15 cellular contexts compared by ENCODE assay signal in the genomic region with DNA sequence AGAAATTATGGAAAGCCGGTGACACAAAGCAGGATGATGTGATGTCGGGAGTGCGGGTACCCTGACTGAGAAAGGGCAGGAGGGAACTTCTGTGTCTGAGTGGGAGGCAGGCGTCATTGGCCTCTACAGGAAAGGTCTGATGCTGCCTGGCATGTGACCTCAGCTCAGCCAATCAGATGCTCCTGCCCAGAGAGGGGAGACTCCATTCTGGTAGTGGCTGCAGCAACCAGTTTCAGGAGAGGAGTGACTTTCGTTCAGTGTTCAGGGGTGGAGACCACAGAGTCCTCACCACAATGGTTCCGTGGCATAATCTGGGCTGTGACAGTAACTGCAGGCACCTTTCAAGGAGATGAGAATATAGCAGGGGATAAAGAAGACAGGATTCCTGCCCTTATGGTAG. TPM values are rescaled to one million over a fixed set of nuclear protein-coding genes. Genes with fewer than 3 reads are reported as not detected.
DNase-seq lines count a peak whose midpoint lies in the region; ATAC-seq and TF ChIP-seq lines count a peak whose summit lies in the region.
"Had no signal": no experiment of that assay in that cellular context is flagged by ENCODE, and none has a peak within 500 bp of the region (broad histone marks: within the 10 kb centered on the region; RNA-seq: fewer than 3 reads in every experiment).

No MANE protein-coding gene starts in this region.

- WGBS in esophagus squamous epithelium, 2 donors = 64 to 73% methylated on average over 5 to 6 of the region's 6 CpGs

- DNase-seq in activated CD4-positive, alpha-beta T cell treated with anti-CD3 and anti-CD28 coated beads, Interleukin-2, amount 10 ng/mL, durations not matched to agents 24 days and 14 days = peak; percentile 69
- DNase-seq in activated CD4-positive, alpha-beta T cell treated with anti-CD3 and anti-CD28 coated beads, Interleukin-2, amount 50 U/mL, for 1 hour = no peak
- DNase-seq in HCT116 (ENCODE audit: low read depth, low spot score) = no peak
- DNase-seq in activated T-cell treated with anti-CD3 and anti-CD28 coated beads, Interleukin-2, amount 50 U/mL, for 48 hours = peak; percentile 57 to 64
- DNase-seq in stimulated activated CD4-positive, alpha-beta T cell treated with anti-CD3 and anti-CD28 coated beads, Interleukin-4, amount 100 ng/mL, for 48 hours (ENCODE audit: low read depth in 2 of 2) = peak; percentile 18 to 34
- DNase-seq in midbrain (lab: John Stamatoyannopoulos, UW) = no peak
- DNase-seq in esophagus squamous epithelium (lab: John Stamatoyannopoulos, UW) = no peak
- no peak for DNase-seq in EL
- DNase-seq: GF-D8, occipital lobe, transverse colon had no signal

- H3K36me3 ChIP-seq in HCT116 (ENCODE audit: control insufficient read depth in 1 of 2, insufficient read depth in 2 of 2, low read length in 2 of 2) (no peaks in the 10 kb centered on the region), esophagus squamous epithelium (no peaks in the 10 kb centered on the region)
- H3K36me3 ChIP-seq: gastroesophageal sphincter, transverse colon had no signal

- RAD21 ChIA-PET in HCT116 (lab: Charles Lee; ENCODE audit: low non-redundant PET in 1 of 2, low total read pairs in 2 of 2, uncharacterized antibody in 2 of 2, unreplicated experiment in 2 of 2) = no interaction called here

- H3K27me3 Mint-ChIP-seq in activated CD4-positive, alpha-beta T cell treated with anti-CD3 and anti-CD28 coated beads, Interleukin-2, amount 10 ng/mL, durations not matched to agents 24 days and 14 days = peaks cover 13% of the 10 kb centered on the region
- H3K27me3 Mint-ChIP-seq: activated naive CD4-positive, alpha-beta T cell treated with anti-CD3 and anti-CD28 coated beads, Interleukin-2, amount 50 U/mL, for 24 hours had no signal

- ATAC-seq in HCT116 = peak; percentile 58; the same call in 1 of the 2 replicates
- ATAC-seq: gastroesophageal sphincter had no signal

- peaks cover 14% of the 10 kb centered on the region for H3K4me1 Mint-ChIP-seq in activated CD4-positive, alpha-beta T cell treated with anti-CD3 and anti-CD28 coated beads, Interleukin-2, amount 10 ng/mL, durations not matched to agents 24 days and 14 days

- POLR2A ChIA-PET in HCT116 (lab: Charles Lee) = no interaction called here

- H3K9me3 Mint-ChIP-seq in activated CD4-positive, alpha-beta T cell treated with anti-CD3 and anti-CD28 coated beads, Interleukin-2, amount 10 ng/mL, durations not matched to agents 24 days and 14 days = peaks cover 3% of the 10 kb centered on the region
- H3K9me3 Mint-ChIP-seq: activated naive CD4-positive, alpha-beta T cell treated with anti-CD3 and anti-CD28 coated beads, Interleukin-2, amount 50 U/mL, for 24 hours; central memory CD8-positive, alpha-beta T cell had no signal

- no peaks in the 10 kb centered on the region for H3K4me1 ChIP-seq in HCT116 (ENCODE audit: control insufficient read depth in 1 of 2, insufficient read depth in 2 of 2, low read length in 2 of 2)
- peaks cover 13 to 55% (median 18%) of the 10 kb centered on the region in 3 donors for H3K4me1 ChIP-seq in esophagus squamous epithelium
- H3K4me1 ChIP-seq: gastroesophageal sphincter, transverse colon had no signal

- no peaks in the 10 kb centered on the region for H3K9me2 ChIP-seq in HCT116 (ENCODE audit: insufficient read depth)

- H3K27me3 ChIP-seq in HCT116 (ENCODE audit: insufficient read depth, low read length) (no peaks in the 10 kb centered on the region), esophagus squamous epithelium (peaks cover 0 to 23% (median 0%) of the 10 kb centered on the region in 4 donors)
- H3K27me3 ChIP-seq: transverse colon had no signal

- H3K27ac Mint-ChIP-seq in activated CD4-positive, alpha-beta T cell treated with anti-CD3 and anti-CD28 coated beads, Interleukin-2, amount 10 ng/mL, durations not matched to agents 24 days and 14 days = no peak overlapping the region
- H3K27ac Mint-ChIP-seq: activated naive CD4-positive, alpha-beta T cell treated with anti-CD3 and anti-CD28 coated beads, Interleukin-2, amount 50 U/mL, for 24 hours had no signal

- H3K4me3 Mint-ChIP-seq in activated CD4-positive, alpha-beta T cell treated with anti-CD3 and anti-CD28 coated beads, Interleukin-2, amount 10 ng/mL, durations not matched to agents 24 days and 14 days = no peak overlapping the region
- H3K4me3 Mint-ChIP-seq: activated naive CD4-positive, alpha-beta T cell treated with anti-CD3 and anti-CD28 coated beads, Interleukin-2, amount 50 U/mL, for 24 hours; central memory CD8-positive, alpha-beta T cell had no signal

- no peak overlapping the region for H3K4me2 ChIP-seq in HCT116 (ENCODE audit: low read length)

- H3K9me3 ChIP-seq in HCT116 (ENCODE audit: control insufficient read depth in 1 of 2, insufficient read depth in 1 of 2, low read depth in 1 of 2, low read length in 2 of 2) (no peaks in the 10 kb centered on the region), esophagus squamous epithelium (no peaks in the 10 kb centered on the region)
- H3K9me3 ChIP-seq: gastroesophageal sphincter, transverse colon had no signal

- TF ChIP-seq CTCF in HCT116 (IDR thresholded peaks at IDR 0.05 in 2 of 3, conservative IDR thresholded peaks at IDR 0.05 in 1 of 3; ENCODE audit: borderline replicate concordance in 1 of 3, insufficient read depth in 1 of 3, low read depth in 2 of 3, low read length in 2 of 3) (no peak), esophagus squamous epithelium (IDR thresholded peaks at IDR 0.05) (no peak)

- no peak overlapping the region for H3K27ac ChIP-seq in HCT116 (ENCODE audit: low read depth, low read length)
- no peak overlapping the region for H3K27ac ChIP-seq in esophagus squamous epithelium
- H3K27ac ChIP-seq: gastroesophageal sphincter, transverse colon had no signal

- no peak overlapping the region for H2AFZ ChIP-seq in HCT116 (ENCODE audit: low read depth, low read length, poor library complexity, severe bottlenecking)

- no peak for TF ChIP-seq RAD21 in HCT116 (IDR thresholded peaks at IDR 0.05; ENCODE audit: low read depth)

- H4K20me1 ChIP-seq in HCT116 (ENCODE audit: insufficient read depth) = no peaks in the 10 kb centered on the region

- no peaks in the 10 kb centered on the region for H3K79me2 ChIP-seq in HCT116 (ENCODE audit: insufficient read depth, low read length)

- intact Hi-C loops in activated CD4-positive, alpha-beta T cell treated with anti-CD3 and anti-CD28 coated beads, Interleukin-2, amount 10 ng/mL, durations not matched to agents 24 days and 14 days (cut with micrococcal nuclease) = no loop called here
- intact Hi-C loops in HCT116 (cut with micrococcal nuclease) (no loop called here), esophagus squamous epithelium (cut with DNase I) (no loop called here)

- H3K9ac ChIP-seq in HCT116 (ENCODE audit: low read length) = no peak overlapping the region

- CTCF ChIA-PET in HCT116 (lab: Charles Lee) = no interaction called here

- H3K36me3 Mint-ChIP-seq in activated CD4-positive, alpha-beta T cell treated with anti-CD3 and anti-CD28 coated beads, Interleukin-2, amount 10 ng/mL, durations not matched to agents 24 days and 14 days (ENCODE audit: low read depth) = no peaks in the 10 kb centered on the region
- H3K36me3 Mint-ChIP-seq: activated naive CD4-positive, alpha-beta T cell treated with anti-CD3 and anti-CD28 coated beads, Interleukin-2, amount 50 U/mL, for 24 hours had no signal

- TF ChIP-seq POLR2A in HCT116 (IDR thresholded peaks at IDR 0.05; ENCODE audit: borderline replicate concordance, extremely low read depth, insufficient read depth, insufficient read length) (no peak), esophagus squamous epithelium (IDR thresholded peaks at IDR 0.05) (no peak)

- BruUV-seq in HCT116 (replicated peaks; lab: Mats Ljungman, UMichigan) = no TSS peak

- H3K4me3 ChIP-seq in HCT116 (replicated peaks in 1 of 2; ENCODE audit: low read depth in 1 of 2, low read length in 2 of 2) (no peak overlapping the region), esophagus squamous epithelium (no peak overlapping the region)
- H3K4me3 ChIP-seq: gastroesophageal sphincter, transverse colon had no signal

TF ChIP-seq in HCT116, 20 proteins besides CTCF, POLR2A, EP300 and RAD21 (continues in another document):
- TF ChIP-seq SRF (IDR thresholded peaks at IDR 0.05; ENCODE audit: low read depth) (no peak), ZNF274 (IDR thresholded peaks at IDR 0.05; ENCODE audit: low read depth, low read length) (no peak), EZH2phosphoT487 (IDR thresholded peaks at IDR 0.05; ENCODE audit: borderline replicate concordance) (no peak), SIN3A (IDR thresholded peaks at IDR 0.05; ENCODE audit: low read depth) (no peak), ZFX (IDR thresholded peaks at IDR 0.05) (no peak), TCF7L2 (IDR thresholded peaks at IDR 0.05; ENCODE audit: borderline replicate concordance, extremely low read depth, insufficient read depth, insufficient read length) (no peak), CEBPB (IDR thresholded peaks at IDR 0.05; ENCODE audit: low read depth) (no peak), JUND (IDR thresholded peaks at IDR 0.05) (no peak), ELF1 (IDR thresholded peaks at IDR 0.05; ENCODE audit: borderline replicate concordance, low read depth) (no peak), EZH2 (IDR thresholded peaks at IDR 0.05) (no peak)
- TF ChIP-seq, protein P1, sequence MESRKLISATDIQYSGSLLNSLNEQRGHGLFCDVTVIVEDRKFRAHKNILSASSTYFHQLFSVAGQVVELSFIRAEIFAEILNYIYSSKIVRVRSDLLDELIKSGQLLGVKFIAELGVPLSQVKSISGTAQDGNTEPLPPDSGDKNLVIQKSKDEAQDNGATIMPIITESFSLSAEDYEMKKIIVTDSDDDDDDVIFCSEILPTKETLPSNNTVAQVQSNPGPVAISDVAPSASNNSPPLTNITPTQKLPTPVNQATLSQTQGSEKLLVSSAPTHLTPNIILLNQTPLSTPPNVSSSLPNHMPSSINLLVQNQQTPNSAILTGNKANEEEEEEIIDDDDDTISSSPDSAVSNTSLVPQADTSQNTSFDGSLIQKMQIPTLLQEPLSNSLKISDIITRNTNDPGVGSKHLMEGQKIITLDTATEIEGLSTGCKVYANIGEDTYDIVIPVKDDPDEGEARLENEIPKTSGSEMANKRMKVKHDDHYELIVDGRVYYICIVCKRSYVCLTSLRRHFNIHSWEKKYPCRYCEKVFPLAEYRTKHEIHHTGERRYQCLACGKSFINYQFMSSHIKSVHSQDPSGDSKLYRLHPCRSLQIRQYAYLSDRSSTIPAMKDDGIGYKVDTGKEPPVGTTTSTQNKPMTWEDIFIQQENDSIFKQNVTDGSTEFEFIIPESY (IDR thresholded peaks at IDR 0.05; ENCODE audit: extremely low read depth, insufficient replicate concordance, low read length) = no peak

RNA-seq across cellular contexts. Expression of gene SFXN1, which starts 6.7 kb away (rescaled TPM):
- total RNA-seq in activated CD4-positive, alpha-beta T cell treated with anti-CD3 and anti-CD28 coated beads, Interleukin-2, amount 10 ng/mL, durations not matched to agents 24 days and 14 days = 390 and 404 TPM in 2 replicates
- total RNA-seq in HCT116 (2021; ENCODE audit: unreplicated experiment) = 145 TPM
- polyA plus RNA-seq in HCT116 (2012) = 156 and 163 TPM in 2 replicates
- 10 to 100 TPM; 39.6 to 81.7 (median 51.9) TPM for total RNA-seq in esophagus squamous epithelium

RNA-seq across cellular contexts. Expression of gene DRD1, which starts 27.6 kb away (rescaled TPM):
- 0.07 TPM in 1 of 2 replicates, not detected in the other for total RNA-seq in activated CD4-positive, alpha-beta T cell treated with anti-CD3 and anti-CD28 coated beads, Interleukin-2, amount 10 ng/mL, durations not matched to agents 24 days and 14 days
- 0.54 TPM for total RNA-seq in HCT116 (2021; ENCODE audit: unreplicated experiment)
- 0.32 and 0.59 TPM in 2 replicates for polyA plus RNA-seq in HCT116 (2012)
- under 1 TPM in 2 of 4 donors, not detected in 2; 0.06 to 0.19 TPM for total RNA-seq in esophagus squamous epithelium
- total RNA-seq: SK-MEL-5 had no signal

Comparison
In these comparisons a context has a peak if more than half of its experiments do, and no peak if none do; other contexts are left out.
1. DNase-seq: peak in activated CD4-positive, alpha-beta T cell treated with anti-CD3 and anti-CD28 coated beads, Interleukin-2, amount 10 ng/mL, durations not matched to agents 24 days and 14 days (single experiment), activated T-cell treated with anti-CD3 and anti-CD28 coated beads, Interleukin-2, amount 50 U/mL, for 48 hours (2 of 2) and stimulated activated CD4-positive, alpha-beta T cell treated with anti-CD3 and anti-CD28 coated beads, Interleukin-4, amount 100 ng/mL, for 48 hours (2 of 2); none in activated CD4-positive, alpha-beta T cell treated with anti-CD3 and anti-CD28 coated beads, Interleukin-2, amount 50 U/mL, for 1 hour (single experiment), HCT116 (single experiment), midbrain (single experiment), esophagus squamous epithelium (single experiment) and EL (single experiment).